Comparison of ENCODE assay signal across 8 cellular contexts in genomic region chr17:48457080-48457836, GRCh38. TPM values are rescaled to one million over a fixed set of nuclear protein-coding genes. Genes with fewer than 3 reads are reported as not detected.
DNase-seq lines count a peak whose midpoint lies in the region; ATAC-seq and TF ChIP-seq lines count a peak whose summit lies in the region.

No MANE protein-coding gene starts in this region.

- POLR2A ChIA-PET in naive thymus-derived CD4-positive, alpha-beta T cell (lab: Charles Lee) = interaction anchor here (0.6 to 8.8 kb wide), 8 partner anchors 19 to 105 kb away, joined by 3 to 183 read pairs (median 5); partner anchors contain the start of gene SKAP1

- peak overlapping the region in 6 of 9 donors; percentile 28 to 76 (median 44) for H3K27ac Mint-ChIP-seq in naive thymus-derived CD4-positive, alpha-beta T cell

- H3K4me3 ChIP-seq in epithelial cell of proximal tubule (ENCODE audit: low read depth, low read length) = peak overlapping the region; percentile 46
- peak overlapping the region; percentile 47 for H3K4me3 ChIP-seq in naive thymus-derived CD4-positive, alpha-beta T cell (ENCODE audit: low read length)

- H3K9me3 ChIP-seq in naive thymus-derived CD4-positive, alpha-beta T cell (ENCODE audit: control insufficient read depth in 2 of 3, low read length in 3 of 3) = no peaks in the 10 kb centered on the region

- peaks cover 0 to 13% (median 0%) of the 10 kb centered on the region in 5 donors for H3K36me3 Mint-ChIP-seq in naive thymus-derived CD4-positive, alpha-beta T cell

- H3K4me1 Mint-ChIP-seq in naive thymus-derived CD4-positive, alpha-beta T cell = peaks cover 37 to 60% (median 54%) of the 10 kb centered on the region in 7 donors

- intact Hi-C loops in naive thymus-derived CD4-positive, alpha-beta T cell (cut with micrococcal nuclease) = loop anchor here (1.0 to 5.0 kb wide), 9 partner anchors 16 to 432 kb away; no protein-coding TSS in a partner anchor

- no peaks in the 10 kb centered on the region for H3K9me3 Mint-ChIP-seq in naive thymus-derived CD4-positive, alpha-beta T cell

- peak overlapping the region; percentile 50 to 84 (median 77) for H3K4me3 Mint-ChIP-seq in naive thymus-derived CD4-positive, alpha-beta T cell

- no peak overlapping the region for H3K27ac ChIP-seq in naive thymus-derived CD4-positive, alpha-beta T cell (ENCODE audit: low read depth, low read length)

- DNase-seq in ELR (ENCODE audit: low read depth) (peak; percentile 81), NOMO-1 treated with DMSO at 0.1 percent for 48 hours (lab: John Stamatoyannopoulos, UW; ENCODE audit: unreplicated experiment) (peak; percentile 71), epithelial cell of proximal tubule (ENCODE audit: low read depth) (no peak), cortex of kidney (lab: John Stamatoyannopoulos, UW) (no peak)
- peak; percentile 44 to 64 for DNase-seq in activated CD8-positive, alpha-beta memory T cell treated with anti-CD3 and anti-CD28 coated beads for 4 hours (ENCODE audit: low read depth in 2 of 2)
- peak; percentile 60 to 84 (median 76) for DNase-seq in naive thymus-derived CD4-positive, alpha-beta T cell
- DNase-seq in stimulated activated naive CD4-positive, alpha-beta T cell (lab: John Stamatoyannopoulos, UW) = peak; percentile 54 to 85 (median 71)

- peak; percentile 70 for ATAC-seq in HG03342 (IDR thresholded peaks at IDR 0.05; ENCODE audit: unreplicated experiment)
- peak; percentile 93 for ATAC-seq in naive thymus-derived CD4-positive, alpha-beta T cell

- H3K27me3 Mint-ChIP-seq in naive thymus-derived CD4-positive, alpha-beta T cell = peaks cover 0 to under 1% (median 0%) of the 10 kb centered on the region in 5 donors

- H3K27me3 ChIP-seq in naive thymus-derived CD4-positive, alpha-beta T cell (ENCODE audit: control insufficient read depth in 2 of 2, insufficient read depth in 2 of 2, low read length in 2 of 2) = no peaks in the 10 kb centered on the region

- CTCF ChIA-PET in naive thymus-derived CD4-positive, alpha-beta T cell (lab: Charles Lee) = interaction anchor here (0.7 to 2.8 kb wide), 14 partner anchors 12 to 110 kb away, joined by 3 to 26 read pairs (median 4); no protein-coding TSS in a partner anchor

- peaks cover 53% of the 10 kb centered on the region in 2 donors for H3K4me1 ChIP-seq in naive thymus-derived CD4-positive, alpha-beta T cell (ENCODE audit: control insufficient read depth in 2 of 2, insufficient read depth in 2 of 2, low read length in 2 of 2)

- peak; percentile 94 for TF ChIP-seq CTCF in epithelial cell of proximal tubule (conservative IDR thresholded peaks at IDR 0.05; ENCODE audit: low read depth, low read length)

- H3K36me3 ChIP-seq in naive thymus-derived CD4-positive, alpha-beta T cell (ENCODE audit: control insufficient read depth in 2 of 3, insufficient read depth in 3 of 3, low read length in 3 of 3) = no peaks in the 10 kb centered on the region

RNA-seq across cellular contexts. Expression of gene SKAP1, which starts 27.2 kb away (rescaled TPM):
- 1.5 and 11.4 TPM in 2 replicates for total RNA-seq in epithelial cell of proximal tubule
- total RNA-seq in naive thymus-derived CD4-positive, alpha-beta T cell = 100 to 1,000 TPM in 4 of 5 experiments, 10 to 100 TPM in 1; 99.3 to 117 (median 109) TPM
- polyA plus RNA-seq in naive thymus-derived CD4-positive, alpha-beta T cell = 100 to 1,000 TPM; 254 to 289 TPM

Comparison
In these comparisons a context has a peak if more than half of its experiments do, and no peak if none do; other contexts are left out.
1. DNase-seq: peak in ELR (single experiment), NOMO-1 treated with DMSO at 0.1 percent for 48 hours (single experiment), activated CD8-positive, alpha-beta memory T cell treated with anti-CD3 and anti-CD28 coated beads for 4 hours (2 of 2), naive thymus-derived CD4-positive, alpha-beta T cell (9 of 9) and stimulated activated naive CD4-positive, alpha-beta T cell (6 of 6); none in epithelial cell of proximal tubule (single experiment) and cortex of kidney (single experiment).